In the genomic region with DNA sequence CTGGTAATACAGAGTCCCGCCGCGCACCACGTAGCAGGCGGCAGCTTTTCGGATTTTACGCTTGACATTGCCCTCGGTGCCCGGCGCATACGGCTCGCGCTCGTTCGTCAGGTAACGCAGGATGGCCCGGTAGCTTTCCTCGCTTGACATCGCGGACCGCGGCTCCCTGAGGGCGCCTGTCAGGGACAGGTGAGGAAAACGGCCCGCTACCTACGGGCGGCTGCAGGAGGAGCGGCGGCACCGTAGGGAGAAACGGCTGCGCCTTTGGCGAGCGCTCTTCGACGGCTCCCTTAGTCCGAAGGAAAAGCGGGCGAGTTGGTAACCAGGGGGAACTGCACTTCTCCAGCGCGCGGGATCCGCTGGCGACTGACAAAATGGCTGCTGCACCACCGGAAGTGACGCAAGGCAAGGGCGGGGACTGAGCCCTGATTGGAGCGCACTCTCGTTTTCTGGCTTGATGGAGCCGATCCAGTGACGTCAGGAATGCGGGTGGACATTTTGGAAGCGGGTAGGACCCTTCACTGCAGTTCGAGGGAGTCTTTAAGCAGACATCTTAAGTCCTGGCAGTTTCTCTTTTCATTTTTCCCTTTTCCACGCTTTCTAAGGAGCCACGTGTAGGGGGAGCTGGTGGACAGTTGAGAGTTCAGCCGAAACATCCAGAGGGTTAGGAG, we compare ENCODE assay signal across 8 cellular contexts. TPM values are rescaled to one million over a fixed set of nuclear protein-coding genes. Genes with fewer than 3 reads are reported as not detected.
DNase-seq lines count a peak whose midpoint lies in the region; ATAC-seq and TF ChIP-seq lines count a peak whose summit lies in the region.

A gene with protein sequence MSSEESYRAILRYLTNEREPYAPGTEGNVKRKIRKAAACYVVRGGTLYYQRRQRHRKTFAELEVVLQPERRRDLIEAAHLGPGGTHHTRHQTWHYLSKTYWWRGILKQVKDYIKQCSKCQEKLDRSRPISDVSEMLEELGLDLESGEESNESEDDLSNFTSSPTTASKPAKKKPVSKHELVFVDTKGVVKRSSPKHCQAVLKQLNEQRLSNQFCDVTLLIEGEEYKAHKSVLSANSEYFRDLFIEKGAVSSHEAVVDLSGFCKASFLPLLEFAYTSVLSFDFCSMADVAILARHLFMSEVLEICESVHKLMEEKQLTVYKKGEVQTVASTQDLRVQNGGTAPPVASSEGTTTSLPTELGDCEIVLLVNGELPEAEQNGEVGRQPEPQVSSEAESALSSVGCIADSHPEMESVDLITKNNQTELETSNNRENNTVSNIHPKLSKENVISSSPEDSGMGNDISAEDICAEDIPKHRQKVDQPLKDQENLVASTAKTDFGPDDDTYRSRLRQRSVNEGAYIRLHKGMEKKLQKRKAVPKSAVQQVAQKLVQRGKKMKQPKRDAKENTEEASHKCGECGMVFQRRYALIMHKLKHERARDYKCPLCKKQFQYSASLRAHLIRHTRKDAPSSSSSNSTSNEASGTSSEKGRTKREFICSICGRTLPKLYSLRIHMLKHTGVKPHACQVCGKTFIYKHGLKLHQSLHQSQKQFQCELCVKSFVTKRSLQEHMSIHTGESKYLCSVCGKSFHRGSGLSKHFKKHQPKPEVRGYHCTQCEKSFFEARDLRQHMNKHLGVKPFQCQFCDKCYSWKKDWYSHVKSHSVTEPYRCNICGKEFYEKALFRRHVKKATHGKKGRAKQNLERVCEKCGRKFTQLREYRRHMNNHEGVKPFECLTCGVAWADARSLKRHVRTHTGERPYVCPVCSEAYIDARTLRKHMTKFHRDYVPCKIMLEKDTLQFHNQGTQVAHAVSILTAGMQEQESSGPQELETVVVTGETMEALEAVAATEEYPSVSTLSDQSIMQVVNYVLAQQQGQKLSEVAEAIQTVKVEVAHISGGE (minus strand): TSS at position 368 of the 671 bp plus-strand sequence. CDS start 218 bp downstream, at position 150.

- peaks cover 3% of the 10 kb centered on the region; the same call in 1 of the 2 replicates for H3K36me3 ChIP-seq in BJ (ENCODE audit: control insufficient read depth, insufficient read depth, low read length)

- peak within 1 kb of the TSS; percentile 95 for H3K27ac Mint-ChIP-seq in activated CD8-positive, alpha-beta T cell treated with anti-CD3 and anti-CD28 coated beads, Interleukin-2, amount 10 ng/mL, durations not matched to agents 7 days and 5 days
- peak within 1 kb of the TSS; percentile 78 for H3K27ac Mint-ChIP-seq in endothelial cell (ENCODE audit: unreplicated experiment)

- peak within 1 kb of the TSS; percentile 95 for H3K4me3 Mint-ChIP-seq in activated CD8-positive, alpha-beta T cell treated with anti-CD3 and anti-CD28 coated beads, Interleukin-2, amount 10 ng/mL, durations not matched to agents 7 days and 5 days
- H3K4me3 Mint-ChIP-seq in endothelial cell (ENCODE audit: unreplicated experiment), result peak within 1 kb of the TSS; percentile 94

- H3K9me3 Mint-ChIP-seq in activated CD8-positive, alpha-beta T cell treated with anti-CD3 and anti-CD28 coated beads, Interleukin-2, amount 10 ng/mL, durations not matched to agents 7 days and 5 days (ENCODE audit: insufficient read depth), result no peaks in the 10 kb centered on the region
- H3K9me3 Mint-ChIP-seq in endothelial cell (ENCODE audit: unreplicated experiment), result no peaks in the 10 kb centered on the region

- CTCF ChIA-PET in BJ (lab: Yijun Ruan, JAX), result interaction anchor here (0.9 to 3.2 kb wide), 11 partner anchors 9 to 1193 kb away, joined by 3 to 19 read pairs (median 5); partner anchors contain the start of genes PCNP and RPL24
- CTCF ChIA-PET in activated CD8-positive, alpha-beta T cell treated with anti-CD3 and anti-CD28 coated beads, Interleukin-2, amount 10 ng/mL, durations not matched to agents 7 days and 5 days (lab: Charles Lee), result interaction anchor here (0.5 to 3.8 kb wide), 10 partner anchors 8 to 102 kb away, joined by 3 to 28 read pairs (median 3); partner anchors contain the start of genes CEP97, PCNP and RPL24

- peak within 1 kb of the TSS; percentile 97 for H3K4me3 ChIP-seq in BJ (ENCODE audit: low read depth, low read length)

- peaks cover 50% of the 10 kb centered on the region for H3K4me1 Mint-ChIP-seq in activated CD8-positive, alpha-beta T cell treated with anti-CD3 and anti-CD28 coated beads, Interleukin-2, amount 10 ng/mL, durations not matched to agents 7 days and 5 days (ENCODE audit: low read depth)
- H3K4me1 Mint-ChIP-seq in endothelial cell (ENCODE audit: unreplicated experiment), result peaks cover 23% of the 10 kb centered on the region

- peak; percentile 77 for TF ChIP-seq CTCF in BJ (IDR thresholded peaks at IDR 0.05; ENCODE audit: insufficient read depth, low read depth, low read length)
- TF ChIP-seq CTCF in endothelial cell (IDR thresholded peaks at IDR 0.05; ENCODE audit: unreplicated experiment), result peak; percentile 18

- no peaks in the 10 kb centered on the region for H3K27me3 ChIP-seq in BJ (ENCODE audit: control insufficient read depth, insufficient read depth, low read length)

- peaks cover 56% of the 10 kb centered on the region for H3K36me3 Mint-ChIP-seq in activated CD8-positive, alpha-beta T cell treated with anti-CD3 and anti-CD28 coated beads, Interleukin-2, amount 10 ng/mL, durations not matched to agents 7 days and 5 days (ENCODE audit: low read depth)
- peaks cover 13% of the 10 kb centered on the region for H3K36me3 Mint-ChIP-seq in endothelial cell (ENCODE audit: low read depth, unreplicated experiment)

- POLR2A ChIA-PET in BJ (lab: Charles Lee), result interaction anchor here (2.7 kb wide), 1 partner anchor 10 kb away, joined by 7 read pairs; the partner anchor contains the start of gene RPL24
- POLR2A ChIA-PET in activated CD8-positive, alpha-beta T cell treated with anti-CD3 and anti-CD28 coated beads, Interleukin-2, amount 10 ng/mL, durations not matched to agents 7 days and 5 days (lab: Charles Lee), result interaction anchor here (0.6 to 4.1 kb wide), 10 partner anchors 9 to 943 kb away, joined by 3 to 56 read pairs (median 5); partner anchors contain the start of genes CEP97, NFKBIZ, PCNP and RPL24

- DNase-seq in BJ (ENCODE audit: low read depth), result peak; percentile 98
- DNase-seq in HS-5 (ENCODE audit: low read depth), result peak; percentile 99
- peak; percentile 100 for DNase-seq in activated CD8-positive, alpha-beta T cell treated with anti-CD3 and anti-CD28 coated beads, Interleukin-2, amount 10 ng/mL, durations not matched to agents 7 days and 5 days
- DNase-seq in endothelial cell (ENCODE audit: low spot score), result peak; percentile 97
- peak; percentile 100 for DNase-seq in mucosa of gallbladder (ENCODE audit: low spot score)
- peak; percentile 100 for DNase-seq in stimulated activated CD8-positive, alpha-beta memory T cell treated with anti-CD3 and anti-CD28 coated beads, Interleukin-7, amount 100 ng/mL, for 1 hour (ENCODE audit: low read depth in 2 of 2)
- DNase-seq in NCI-H345 (lab: John Stamatoyannopoulos, UW), result no peak

- peak; percentile 60 for ATAC-seq in GM19463 (IDR thresholded peaks at IDR 0.05; ENCODE audit: unreplicated experiment)
- ATAC-seq in activated CD8-positive, alpha-beta T cell treated with anti-CD3 and anti-CD28 coated beads, Interleukin-2, amount 10 ng/mL, durations not matched to agents 7 days and 5 days, result peak; percentile 76

- no peaks in the 10 kb centered on the region for H3K27me3 Mint-ChIP-seq in activated CD8-positive, alpha-beta T cell treated with anti-CD3 and anti-CD28 coated beads, Interleukin-2, amount 10 ng/mL, durations not matched to agents 7 days and 5 days (ENCODE audit: low read depth)
- peaks cover 7% of the 10 kb centered on the region for H3K27me3 Mint-ChIP-seq in endothelial cell (ENCODE audit: unreplicated experiment)

RNA-seq across cellular contexts. Expression of the gene that starts here (rescaled TPM):
- polyA plus RNA-seq in BJ (2011; rRNA removed), result 4.5 and 9.2 TPM in 2 replicates
- 6.7 and 6.9 TPM in 2 replicates for polyA minus RNA-seq in BJ (2011; rRNA and poly(A)+ RNA removed)
- total RNA-seq in activated CD8-positive, alpha-beta T cell treated with anti-CD3 and anti-CD28 coated beads, Interleukin-2, amount 10 ng/mL, durations not matched to agents 7 days and 5 days, result 10 to 100 TPM; 30.7 to 33.6 TPM
- total RNA-seq in endothelial cell (ENCODE audit: unreplicated experiment) (13.0 TPM), mucosa of gallbladder (15.5 TPM)
